ENCODE assay signal across 8 cellular contexts in the genomic region with DNA sequence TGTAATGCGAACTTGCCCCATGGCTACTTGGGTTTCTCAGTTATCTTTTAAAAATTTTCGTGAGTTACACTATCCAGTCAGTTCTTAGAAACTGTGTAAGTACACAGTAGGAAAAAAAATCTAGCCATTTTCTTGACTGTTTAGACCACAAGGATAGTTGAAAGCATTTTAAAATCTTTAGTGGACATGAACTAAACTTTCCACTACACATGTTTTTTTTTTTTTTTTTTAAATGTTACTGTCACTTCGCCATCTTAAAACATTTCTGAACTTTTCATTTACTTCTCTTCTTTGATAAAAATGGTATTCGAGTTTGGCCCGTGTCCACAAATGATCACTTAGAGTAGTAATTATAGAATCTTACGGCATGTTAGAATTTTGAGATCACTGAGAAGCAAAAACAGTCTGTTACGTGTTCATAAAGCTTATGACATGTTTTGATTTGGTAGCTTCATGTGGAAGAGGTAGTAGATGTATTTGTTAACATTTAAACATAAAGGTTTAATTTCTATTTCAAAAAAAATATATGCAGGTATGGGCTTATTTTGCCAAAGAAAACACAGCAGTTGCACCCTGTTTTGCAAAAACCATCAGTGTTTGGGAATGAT. TPM values are rescaled to one million over a fixed set of nuclear protein-coding genes. Genes with fewer than 3 reads are reported as not detected.
DNase-seq lines count a peak whose midpoint lies in the region; ATAC-seq, FAIRE-seq and TF ChIP-seq lines count a peak whose summit lies in the region.

No MANE protein-coding gene starts in this region.

- no peaks in the 10 kb centered on the region for H3K9me1 ChIP-seq in keratinocyte (ENCODE audit: control insufficient read depth, extremely low read depth, insufficient read depth, low read length)

- WGBS in suprapubic skin: 14% methylated on average over 7 of the region's 7 CpGs

- peaks cover 58% of the 10 kb centered on the region for H3K79me2 ChIP-seq in keratinocyte (ENCODE audit: control insufficient read depth, insufficient read depth, low read length)

- TF ChIP-seq POLR2A in suprapubic skin (IDR thresholded peaks at IDR 0.05): no peak

- TF ChIP-seq CTCF in keratinocyte (optimal IDR thresholded peaks at IDR 0.05 in 1 of 3, IDR thresholded peaks at IDR 0.05 in 1 of 3, conservative IDR thresholded peaks at IDR 0.05 in 1 of 3; ENCODE audit: extremely low read depth in 1 of 3, insufficient read depth in 2 of 3, low read length in 3 of 3): no peak
- no peak for TF ChIP-seq CTCF in suprapubic skin (IDR thresholded peaks at IDR 0.05)

- POLR2A ChIA-PET in activated CD4-positive, alpha-beta T cell treated with anti-CD3 and anti-CD28 coated beads for 36 hours (lab: Charles Lee): interaction anchor here (0.7 to 1.0 kb wide), 2 partner anchors 9 to 117 kb away, joined by 3 read pairs; no protein-coding TSS in a partner anchor

- ATAC-seq in activated CD4-positive, alpha-beta T cell treated with anti-CD3 and anti-CD28 coated beads for 36 hours: no peak

- intact Hi-C loops in activated CD4-positive, alpha-beta T cell treated with anti-CD3 and anti-CD28 coated beads for 36 hours (cut with DNase I, micrococcal nuclease): loop anchor here (2.0 to 10.0 kb wide), 8 partner anchors 215 to 727 kb away; partner anchors contain the start of genes CORO6 (in 1 of the 2), CRLF3 (in 1 of the 2), GOSR1 (in 1 of the 2) and TAOK1 (in 1 of the 2)

- H3K4me1 Mint-ChIP-seq in activated CD4-positive, alpha-beta T cell treated with anti-CD3 and anti-CD28 coated beads for 36 hours: peaks cover 40% of the 10 kb centered on the region
- peaks cover 45% of the 10 kb centered on the region for H3K4me1 Mint-ChIP-seq in activated naive CD8-positive, alpha-beta T cell treated with anti-CD3 and anti-CD28 coated beads for 36 hours

- H3K9ac ChIP-seq in keratinocyte (ENCODE audit: control insufficient read depth, extremely low read depth, insufficient read depth, low read length): peak overlapping the region; percentile 99

- H3K36me3 Mint-ChIP-seq in activated CD4-positive, alpha-beta T cell treated with anti-CD3 and anti-CD28 coated beads for 36 hours (ENCODE audit: low read depth): peaks cover 37% of the 10 kb centered on the region
- H3K36me3 Mint-ChIP-seq in activated naive CD8-positive, alpha-beta T cell treated with anti-CD3 and anti-CD28 coated beads for 36 hours: peaks cover 33% of the 10 kb centered on the region

- H3K27ac ChIP-seq in keratinocyte (ENCODE audit: control insufficient read depth, insufficient read depth, low read length): peak overlapping the region; percentile 100
- H3K27ac ChIP-seq in suprapubic skin: peak overlapping the region; percentile 98

- H3K4me3 ChIP-seq in keratinocyte (ENCODE audit: control insufficient read depth in 2 of 3, extremely low read depth in 1 of 3, insufficient read depth in 2 of 3, low read depth in 1 of 3, low read length in 3 of 3) (peak overlapping the region; percentile 63 to 97 (median 96)), suprapubic skin (peak overlapping the region; percentile 75)

- no peaks in the 10 kb centered on the region for H4K20me1 ChIP-seq in keratinocyte (ENCODE audit: control insufficient read depth, extremely low read depth, insufficient read depth, low read length)

- H3K27me3 ChIP-seq in keratinocyte (ENCODE audit: control insufficient read depth, extremely low read depth, insufficient read depth, low read length) (no peaks in the 10 kb centered on the region), suprapubic skin (no peaks in the 10 kb centered on the region)

- no peak for TF ChIP-seq EP300 in suprapubic skin (IDR thresholded peaks at IDR 0.05)

- H3K27me3 Mint-ChIP-seq in activated CD4-positive, alpha-beta T cell treated with anti-CD3 and anti-CD28 coated beads for 36 hours: no peaks in the 10 kb centered on the region
- no peaks in the 10 kb centered on the region for H3K27me3 Mint-ChIP-seq in activated naive CD8-positive, alpha-beta T cell treated with anti-CD3 and anti-CD28 coated beads for 36 hours

- H3K4me3 Mint-ChIP-seq in activated CD4-positive, alpha-beta T cell treated with anti-CD3 and anti-CD28 coated beads for 36 hours: peak overlapping the region; percentile 90
- peak overlapping the region; percentile 95 for H3K4me3 Mint-ChIP-seq in activated naive CD8-positive, alpha-beta T cell treated with anti-CD3 and anti-CD28 coated beads for 36 hours

- CTCF ChIA-PET in activated CD4-positive, alpha-beta T cell treated with anti-CD3 and anti-CD28 coated beads for 36 hours (lab: Charles Lee): interaction anchor here (0.6 to 2.4 kb wide), 8 partner anchors 9 to 707 kb away, joined by 3 to 21 read pairs (median 3); partner anchors contain the start of genes CRLF3 and GOSR1

- H3K9me3 ChIP-seq in keratinocyte (ENCODE audit: control insufficient read depth, low read depth, low read length): no peaks in the 10 kb centered on the region
- no peaks in the 10 kb centered on the region for H3K9me3 ChIP-seq in suprapubic skin

- dilution Hi-C loops in keratinocyte (cut with MboI; ENCODE audit: extremely low pct_ligation_motif_present, low sequenced_read_pairs): no loop called here

- FAIRE-seq in keratinocyte (lab: Jason Lieb, UNC): no peak

- H3K36me3 ChIP-seq in keratinocyte (ENCODE audit: control insufficient read depth in 2 of 2, extremely low read depth in 1 of 2, insufficient read depth in 2 of 2, low read length in 2 of 2) (peaks cover 0 to 5% of the 10 kb centered on the region in 2 experiments), suprapubic skin (peaks cover 12% of the 10 kb centered on the region)

- H3K4me1 ChIP-seq in keratinocyte (ENCODE audit: control insufficient read depth, extremely low read depth, insufficient read depth, low read length): peaks cover 7% of the 10 kb centered on the region
- peaks cover 35% of the 10 kb centered on the region for H3K4me1 ChIP-seq in suprapubic skin

- no peaks in the 10 kb centered on the region for H3K9me3 Mint-ChIP-seq in activated CD4-positive, alpha-beta T cell treated with anti-CD3 and anti-CD28 coated beads for 36 hours (ENCODE audit: low read depth)
- no peaks in the 10 kb centered on the region for H3K9me3 Mint-ChIP-seq in activated naive CD8-positive, alpha-beta T cell treated with anti-CD3 and anti-CD28 coated beads for 36 hours

- in situ Hi-C loops in ACHN (cut with HindIII; ENCODE audit: low pct_ligation_motif_present, low pct_unique_long_range_greater_than_20kb, low sequenced_read_pairs): no loop called here

- peak overlapping the region; percentile 98 for H3K27ac Mint-ChIP-seq in activated CD4-positive, alpha-beta T cell treated with anti-CD3 and anti-CD28 coated beads for 36 hours
- H3K27ac Mint-ChIP-seq in activated naive CD8-positive, alpha-beta T cell treated with anti-CD3 and anti-CD28 coated beads for 36 hours: peak overlapping the region; percentile 98

- H2AFZ ChIP-seq in keratinocyte (ENCODE audit: control insufficient read depth, low read length): no peak overlapping the region

- DNase-seq in activated CD4-positive, alpha-beta T cell treated with anti-CD3 and anti-CD28 coated beads for 36 hours: no peak
- no peak for DNase-seq in activated CD4-positive, alpha-beta T cell treated with anti-CD3 and anti-CD28 coated beads, Interleukin-2, amount 50 U/mL, for 1 hour
- DNase-seq in activated naive CD8-positive, alpha-beta T cell treated with anti-CD3 and anti-CD28 coated beads for 36 hours: no peak
- DNase-seq in keratinocyte (ENCODE audit: low read depth, low spot score): no peak
- DNase-seq in suprapubic skin (ENCODE audit: low spot score in 2 of 2): no peak
- no peak for DNase-seq in ACHN
- no peak for DNase-seq in GM19238 (ENCODE audit: insufficient read length, low spot score)
- no peak for DNase-seq in NCI-H1930 (lab: John Stamatoyannopoulos, UW)

- peak overlapping the region; percentile 88 for H3K4me2 ChIP-seq in keratinocyte (ENCODE audit: control insufficient read depth, extremely low read depth, insufficient read depth, low read depth, low read length)

RNA-seq across cellular contexts. Expression of gene NSRP1, which starts 1.0 kb away (rescaled TPM):
- 10 to 100 TPM; 29.9 to 43.0 TPM for total RNA-seq in activated CD4-positive, alpha-beta T cell treated with anti-CD3 and anti-CD28 coated beads for 36 hours
- total RNA-seq in activated naive CD8-positive, alpha-beta T cell treated with anti-CD3 and anti-CD28 coated beads for 36 hours: 10 to 100 TPM; 26.1 to 29.7 TPM
- 9.0 to 12.7 TPM (median 10.1 TPM) in 3 replicates for polyA plus RNA-seq in keratinocyte
- 101 TPM for polyA plus RNA-seq in keratinocyte (2011; ENCODE audit: low read depth)
- polyA plus RNA-seq in keratinocyte (2011; cell fraction: cytosol; rRNA removed): 10.5 and 13.6 TPM in 2 replicates
- polyA plus RNA-seq in keratinocyte (2011; cell fraction: nucleus; rRNA removed): 19.0 and 21.3 TPM in 2 replicates
- 25.5 and 27.5 TPM in 2 replicates for polyA plus RNA-seq in keratinocyte (2012; ENCODE audit: low replicate concordance)
- polyA minus RNA-seq in keratinocyte: 0.82 to 8.0 TPM (median 6.3 TPM) in 3 replicates
- polyA minus RNA-seq in keratinocyte (2011; cell fraction: cytosol; rRNA and poly(A)+ RNA removed): 3.8 TPM
- polyA minus RNA-seq in keratinocyte (2011; cell fraction: nucleus; rRNA and poly(A)+ RNA removed): 9.0 and 15.6 TPM in 2 replicates
- 10 to 100 TPM; 18.7 to 33.5 (median 22.8) TPM for total RNA-seq in suprapubic skin
